8 cellular contexts compared by ENCODE assay signal in the genomic region with DNA sequence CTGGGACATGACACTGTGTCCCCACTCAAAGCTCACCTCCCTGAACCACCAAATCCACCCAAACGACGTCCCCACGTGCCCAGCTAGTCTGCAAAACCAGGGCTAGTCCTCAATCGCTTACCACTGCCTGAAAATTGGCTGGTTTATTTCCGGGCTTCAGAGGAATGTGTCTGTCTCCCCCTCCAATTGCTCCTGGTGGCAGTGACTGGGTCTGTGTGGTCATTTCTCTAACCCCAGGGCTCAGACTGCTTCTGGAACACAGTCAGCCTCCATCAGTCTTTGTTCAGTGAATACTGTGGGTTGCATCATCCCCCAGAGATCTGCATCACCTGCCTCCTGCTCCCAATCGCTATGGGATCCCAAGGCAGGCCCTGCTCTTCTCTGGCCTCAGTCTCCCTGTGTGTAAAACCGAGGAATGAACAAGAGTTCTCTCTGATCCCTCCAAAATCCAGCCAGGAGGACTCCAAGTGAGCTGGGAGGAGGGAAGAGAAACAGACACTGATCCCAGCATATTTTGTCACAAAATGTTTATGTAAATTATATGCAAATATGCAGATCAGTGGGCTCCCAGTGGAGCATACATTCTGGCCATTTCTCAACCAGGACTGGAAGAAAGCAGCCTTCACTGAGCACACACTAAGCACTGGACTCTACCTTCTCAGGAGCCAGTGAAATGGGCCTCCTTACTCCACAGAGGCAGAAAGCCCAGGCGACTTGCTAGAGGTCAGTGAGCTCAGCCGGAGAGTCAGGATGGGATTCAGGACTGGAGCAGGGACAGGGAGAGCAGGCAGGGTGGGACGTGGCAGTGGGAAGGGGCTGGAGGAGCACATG. TPM values are rescaled to one million over a fixed set of nuclear protein-coding genes. Genes with fewer than 3 reads are reported as not detected.
DNase-seq lines count a peak whose midpoint lies in the region; ATAC-seq, FAIRE-seq and TF ChIP-seq lines count a peak whose summit lies in the region.

No MANE protein-coding gene starts in this region.

- intact Hi-C loops in HepG2 (cut with micrococcal nuclease; ENCODE audit: unreplicated experiment) (no loop called here), right lobe of liver (cut with DNase I) (loop anchor here in 1 of 2 donors (10.0 kb wide), 1 partner anchor 1293 kb away; no protein-coding TSS in a partner anchor), colonic mucosa (cut with DNase I) (no loop called here)

- TF ChIP-seq EP300 in HepG2 (IDR thresholded peaks at IDR 0.05; ENCODE audit: low read depth in 2 of 2, low read length in 2 of 2) (no peak), HepG2 (CRISPR knock-in tag; IDR thresholded peaks at IDR 0.05; ENCODE audit: borderline replicate concordance) (no peak)

- DNase-seq in HepG2 (ENCODE audit: low spot score) (no peak), right lobe of liver (no peak), colonic mucosa (no peak), GM19240 (ENCODE audit: insufficient read length, low spot score) (no peak), 8988T (no peak)

- no peak for TF ChIP-seq RAD21 in HepG2 (CRISPR knock-in tag; IDR thresholded peaks at IDR 0.05)

- no peaks in the 10 kb centered on the region for H3K36me3 ChIP-seq in HepG2 (replicated peaks in 1 of 2; ENCODE audit: control insufficient read depth in 1 of 2, insufficient read depth in 2 of 2, low read length in 2 of 2)
- H3K36me3 ChIP-seq in right lobe of liver, result no peaks in the 10 kb centered on the region
- no peaks in the 10 kb centered on the region for H3K36me3 ChIP-seq in colonic mucosa
- no peaks in the 10 kb centered on the region for H3K36me3 ChIP-seq in mesodermal cell (ENCODE audit: control insufficient read depth, insufficient read depth, low read length)

- CTCF ChIA-PET in HepG2 (lab: Yijun Ruan, JAX; ENCODE audit: low intra/inter-chr PET ratio, low total read pairs), result no interaction called here

- H4K20me1 ChIP-seq in HepG2 (ENCODE audit: insufficient read depth, low read length), result no peaks in the 10 kb centered on the region

- H3K27ac ChIP-seq in HepG2 (ENCODE audit: extremely low read length, insufficient read depth, low read length) (no peak overlapping the region), right lobe of liver (no peak overlapping the region), colonic mucosa (peak overlapping the region; percentile 53), mesodermal cell (ENCODE audit: low read depth, low read length, severe bottlenecking) (peak overlapping the region; percentile 92)

- in situ Hi-C loops in HepG2 (cut with HindIII; ENCODE audit: extremely low pct_ligation_motif_present, low pct_unique_long_range_greater_than_20kb), result no loop called here

- POLR2A ChIA-PET in HepG2 (lab: Yijun Ruan, JAX), result no interaction called here

- H2AFZ ChIP-seq in HepG2 (ENCODE audit: low read length), result no peak overlapping the region

- no peaks in the 10 kb centered on the region; a peak in 1 of 5 replicates for H3K27me3 ChIP-seq in HepG2 (ENCODE audit: control insufficient read depth in 1 of 2, insufficient read depth in 2 of 2, low read length in 2 of 2)
- H3K27me3 ChIP-seq in right lobe of liver, result no peaks in the 10 kb centered on the region
- no peaks in the 10 kb centered on the region for H3K27me3 ChIP-seq in colonic mucosa

- no peak for TF ChIP-seq CTCF in HepG2 (CRISPR knock-in tag; IDR thresholded peaks at IDR 0.05)
- TF ChIP-seq CTCF in right lobe of liver (IDR thresholded peaks at IDR 0.05), result no peak
- no peak for TF ChIP-seq CTCF in colonic mucosa (IDR thresholded peaks at IDR 0.05)

- no peaks in the 10 kb centered on the region for H3K79me2 ChIP-seq in HepG2 (ENCODE audit: insufficient read depth, low read length)

- ATAC-seq in HepG2, result no peak
- ATAC-seq in right lobe of liver, result no peak
- no peak for ATAC-seq in HG02938 (IDR thresholded peaks at IDR 0.05; ENCODE audit: unreplicated experiment)
- ATAC-seq in HG02798 (IDR thresholded peaks at IDR 0.05; ENCODE audit: poor library complexity, unreplicated experiment), result no peak

- no peak for FAIRE-seq in HepG2 (lab: Jason Lieb, UNC)

- H3K4me1 ChIP-seq in HepG2 (ENCODE audit: insufficient read depth, low read length) (peaks cover 23% of the 10 kb centered on the region), right lobe of liver (no peaks in the 10 kb centered on the region), colonic mucosa (no peaks in the 10 kb centered on the region), mesodermal cell (ENCODE audit: control insufficient read depth, insufficient read depth, low read length, poor library complexity, severe bottlenecking) (peaks cover 29% of the 10 kb centered on the region)

- H3K9ac ChIP-seq in HepG2 (ENCODE audit: insufficient read depth, low read depth, low read length) (no peak overlapping the region), colonic mucosa (ENCODE audit: low read depth in 2 of 2, low read length in 2 of 2) (no peak overlapping the region)

- 19% methylated on average over 4 of the region's 10 CpGs for whole genome bisulfite sequencing in HepG2 (ENCODE audit: low lambda C conversion rate)
- WGBS in right lobe of liver (ENCODE audit: insufficient coverage, low coverage, low lambda C conversion rate, missing lambda C conversion rate), result 69% methylated on average over 2 of the region's 10 CpGs
- 75 to 81% methylated on average over 9 to 10 of the region's 10 CpGs for WGBS in mesodermal cell (ENCODE audit: insufficient coverage in 2 of 2), 2 experiments

- H3K9me3 ChIP-seq in HepG2 (ENCODE audit: low read length), result no peaks in the 10 kb centered on the region
- no peaks in the 10 kb centered on the region for H3K9me3 ChIP-seq in right lobe of liver
- H3K9me3 ChIP-seq in colonic mucosa, result no peaks in the 10 kb centered on the region
- no peaks in the 10 kb centered on the region for H3K9me3 ChIP-seq in mesodermal cell (ENCODE audit: control insufficient read depth, low read length)

- H3K4me3 ChIP-seq in HepG2 (replicated peaks in 1 of 3; ENCODE audit: insufficient read depth in 1 of 3, low read depth in 2 of 3, low read length in 3 of 3) (no peak overlapping the region), right lobe of liver (no peak overlapping the region), colonic mucosa (no peak overlapping the region), mesodermal cell (ENCODE audit: extremely low read depth, insufficient read depth, low read length, poor library complexity, severe bottlenecking) (no peak overlapping the region)

- TF ChIP-seq POLR2A in HepG2 (IDR thresholded peaks at IDR 0.05; ENCODE audit: insufficient read depth in 1 of 2, low read depth in 2 of 2, low read length in 2 of 2) (no peak), right lobe of liver (IDR thresholded peaks at IDR 0.05) (no peak)

- no peak overlapping the region for H3K4me2 ChIP-seq in HepG2 (ENCODE audit: low read depth, low read length)

- no TSS peak for BruUV-seq in HepG2 (replicated peaks; lab: Mats Ljungman, UMichigan)

TF ChIP-seq in HepG2, 621 proteins besides CTCF, POLR2A, EP300 and RAD21:
- TF ChIP-seq, protein P1, sequence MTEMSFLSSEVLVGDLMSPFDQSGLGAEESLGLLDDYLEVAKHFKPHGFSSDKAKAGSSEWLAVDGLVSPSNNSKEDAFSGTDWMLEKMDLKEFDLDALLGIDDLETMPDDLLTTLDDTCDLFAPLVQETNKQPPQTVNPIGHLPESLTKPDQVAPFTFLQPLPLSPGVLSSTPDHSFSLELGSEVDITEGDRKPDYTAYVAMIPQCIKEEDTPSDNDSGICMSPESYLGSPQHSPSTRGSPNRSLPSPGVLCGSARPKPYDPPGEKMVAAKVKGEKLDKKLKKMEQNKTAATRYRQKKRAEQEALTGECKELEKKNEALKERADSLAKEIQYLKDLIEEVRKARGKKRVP (CRISPR knock-in tag; IDR thresholded peaks at IDR 0.05), result peak in 1 of 2 experiments; percentile 63; a peak in 2 of 4 replicates
- TF ChIP-seq ZNF839 (CRISPR knock-in tag; IDR thresholded peaks at IDR 0.05; ENCODE audit: borderline replicate concordance) (no peak), CEBPB (IDR thresholded peaks at IDR 0.05; ENCODE audit: borderline replicate concordance, low read depth, low read length) (peak; percentile 62; the same call in 1 of the 2 replicates)

RNA-seq across cellular contexts. Expression of a gene that starts 20.9 kb away (rescaled TPM):
- total RNA-seq in HepG2 (2016; rRNA removed; fragmentation: Illumina TruSeq; extraction: Trizol) (0.18 and 0.49 TPM in 2 replicates), right lobe of liver (10 to 100 TPM; 13.8 to 45.7 (median 16.2) TPM), colonic mucosa (10 to 100 TPM; 15.2 to 24.2 TPM)
- total RNA-seq in HepG2 (2016; cell fraction: cytosol; rRNA removed; fragmentation: Illumina TruSeq; extraction: Trizol; ENCODE audit: low read depth), result 0.10 and 0.26 TPM in 2 replicates
- total RNA-seq in HepG2 (2016; cell fraction: insoluble cytoplasmic fraction; rRNA removed; fragmentation: Illumina TruSeq; extraction: Trizol), result 0.25 and 0.61 TPM in 2 replicates
- 0.24 and 0.40 TPM in 2 replicates for total RNA-seq in HepG2 (2016; cell fraction: membrane; rRNA removed; fragmentation: Illumina TruSeq; extraction: Trizol)
- total RNA-seq in HepG2 (2016; cell fraction: nucleus; rRNA removed; fragmentation: Illumina TruSeq; extraction: Trizol), result 0.47 and 0.78 TPM in 2 replicates
- 0.84 and 0.85 TPM in 2 replicates for polyA plus RNA-seq in HepG2 (2011; rRNA removed)
- polyA plus RNA-seq in HepG2 (2011; cell fraction: cytosol; rRNA removed), result 0.64 and 0.74 TPM in 2 replicates
- polyA plus RNA-seq in HepG2 (2011; cell fraction: nucleus; rRNA removed), result 1.3 and 1.4 TPM in 2 replicates
- 0.98 and 2.3 TPM in 2 replicates for polyA plus RNA-seq in HepG2 (2012)
- polyA plus RNA-seq in HepG2 (2016; cell fraction: cytosol; fragmentation: Illumina TruSeq; extraction: Trizol; ENCODE audit: low read depth), result 0.11 and 0.24 TPM in 2 replicates
- polyA plus RNA-seq in HepG2 (2016; cell fraction: insoluble cytoplasmic fraction; fragmentation: Illumina TruSeq; extraction: Trizol; ENCODE audit: low read depth), result 0.69 and 0.96 TPM in 2 replicates
- 0.35 and 0.79 TPM in 2 replicates for polyA plus RNA-seq in HepG2 (2016; cell fraction: membrane; fragmentation: Illumina TruSeq; extraction: Trizol; ENCODE audit: low read depth)
- polyA plus RNA-seq in HepG2 (2016; cell fraction: nucleus; fragmentation: Illumina TruSeq; extraction: Trizol; ENCODE audit: insufficient read depth, low read depth), result 1.5 and 1.7 TPM in 2 replicates
- polyA minus RNA-seq in HepG2 (2011; rRNA and poly(A)+ RNA removed; ENCODE audit: low replicate concordance), result 1.8 and 6.1 TPM in 2 replicates
- polyA minus RNA-seq in HepG2 (2011; cell fraction: cytosol; rRNA and poly(A)+ RNA removed), result 0.89 and 2.0 TPM in 2 replicates
- 0.37 and 0.77 TPM in 2 replicates for polyA minus RNA-seq in HepG2 (2011; cell fraction: nucleus; rRNA and poly(A)+ RNA removed)
- polyA plus RNA-seq in mesodermal cell (2013, experiment 1 of 2), result 80.5 TPM
- 64.9 TPM for polyA plus RNA-seq in mesodermal cell (2013, experiment 2 of 2)

Comparison
In these comparisons a context has a peak if more than half of its experiments do, and no peak if none do; other contexts are left out.
1. RNA of a gene that starts 20.9 kb away (total RNA-seq): 15.2 to 24.2 TPM in colonic mucosa and 13.8 to 45.7 TPM in right lobe of liver; 0.10 to 0.78 TPM in HepG2; every median in the first group is over 4 times any median in the second.
2. H3K27ac ChIP-seq: peak in colonic mucosa (single experiment) and mesodermal cell (single experiment); none in HepG2 (single experiment) and right lobe of liver (0 of 3).